Comparison of ENCODE assay signal across 29 cellular contexts in the genomic region with DNA sequence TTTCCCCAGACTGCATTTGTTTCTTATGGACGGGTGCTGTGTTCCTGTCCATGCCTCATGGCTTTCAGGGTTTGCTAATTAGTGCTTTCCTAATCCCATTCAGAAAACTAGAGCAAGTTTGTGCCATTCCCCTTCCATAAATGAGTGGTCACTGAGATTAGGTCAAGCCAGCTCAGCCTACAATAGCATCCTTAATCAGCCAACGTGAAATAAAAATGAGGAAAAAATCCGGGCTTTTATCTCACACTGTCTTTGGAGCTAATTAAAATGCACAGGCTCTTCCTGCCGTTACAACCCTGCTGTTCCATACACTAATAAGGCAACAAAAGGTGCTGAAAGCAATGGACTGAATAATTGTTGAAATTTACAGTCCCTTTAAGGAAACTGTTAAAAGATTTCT.
A peak's percentile ranks its signal among the peaks of the same experiment; 100 is the strongest.
DNase-seq lines count a peak whose midpoint lies in the region; ATAC-seq, FAIRE-seq and TF ChIP-seq lines count a peak whose summit lies in the region.
"Had no signal": no experiment of that assay in that cellular context is flagged by ENCODE, and none has a peak within 500 bp of the region (broad histone marks: within the 10 kb centered on the region; RNA-seq: fewer than 3 reads in every experiment).

No MANE protein-coding gene starts in this region.

- H3K9me3 ChIP-seq in HUES64 (ENCODE audit: insufficient read depth, low read depth, low read length) (no peaks in the 10 kb centered on the region), astrocyte (ENCODE audit: insufficient read depth, low read depth, low read length) (no peaks in the 10 kb centered on the region)
- H3K9me3 ChIP-seq: MG63, ovary, right lobe of liver, SK-N-SH had no signal

- no peaks in the 10 kb centered on the region for H3K36me3 Mint-ChIP-seq in astrocyte (ENCODE audit: low read depth, unreplicated experiment)
- peaks cover 8% of the 10 kb centered on the region for H3K36me3 Mint-ChIP-seq in mesothelial cell of epicardium
- H3K36me3 Mint-ChIP-seq: activated CD8-positive, alpha-beta memory T cell treated with anti-CD3 and anti-CD28 coated beads, Interleukin-2, amount 10 ng/mL, durations not matched to agents 7 days and 5 days; immature natural killer cell; naive thymus-derived CD4-positive, alpha-beta T cell had no signal

- peaks cover 15% of the 10 kb centered on the region for H3K79me2 ChIP-seq in astrocyte (ENCODE audit: insufficient read depth, low read length)

- WGBS in HUES64, result 28% methylated on average over 4 of the region's 4 CpGs

- DNase-seq in DMS 273 treated with DMSO at 0.1 percent for 48 hours (lab: John Stamatoyannopoulos, UW) (peak; percentile 59), astrocyte (ENCODE audit: low read depth) (no peak), mesothelial cell of epicardium (ENCODE audit: low spot score in 2 of 2, unreplicated experiment in 2 of 2) (no peak), hypothalamus (lab: John Stamatoyannopoulos, UW) (no peak)
- DNase-seq: ACHN; activated CD4-positive, alpha-beta T cell treated with anti-CD3 and anti-CD28 coated beads for 48 hours; activated CD8-positive, alpha-beta memory T cell treated with anti-CD3 and anti-CD28 coated beads, Interleukin-2, amount 10 ng/mL, durations not matched to agents 7 days and 5 days; activated naive CD4-positive, alpha-beta T cell treated with anti-CD3 and anti-CD28 coated beads, Interleukin-2, amount 50 U/mL, for 16 hours; caudate nucleus; dermis blood vessel endothelial cell; DMS79 treated with DMSO at 0.1 percent for 48 hours; immature natural killer cell; KBM-7; mesenchymal stem cell; MG63; naive thymus-derived CD4-positive, alpha-beta T cell; NCI-H1436; ovary; right lobe of liver; SK-N-SH; stimulated activated naive CD8-positive, alpha-beta T cell treated with anti-CD3 and anti-CD28 coated beads, Interleukin-15, Interleukin-2, amounts not matched to agents 100 U/mL and 50 U/mL, for 24 hours; T-helper 17 cell had no signal

- FAIRE-seq in astrocyte (lab: Jason Lieb, UNC), result no peak

- H3K4me1 Mint-ChIP-seq in astrocyte (ENCODE audit: low read depth, unreplicated experiment) (peaks cover 46% of the 10 kb centered on the region), mesothelial cell of epicardium (peaks cover 20% of the 10 kb centered on the region)
- H3K4me1 Mint-ChIP-seq: activated CD8-positive, alpha-beta memory T cell treated with anti-CD3 and anti-CD28 coated beads, Interleukin-2, amount 10 ng/mL, durations not matched to agents 7 days and 5 days; immature natural killer cell; naive thymus-derived CD4-positive, alpha-beta T cell; T-helper 17 cell had no signal

- TF ChIP-seq CTCF in astrocyte (IDR thresholded peaks at IDR 0.05; ENCODE audit: insufficient read depth, low read depth, low read length) (no peak), mesothelial cell of epicardium (IDR thresholded peaks at IDR 0.05; ENCODE audit: unreplicated experiment) (no peak)

- no peaks in the 10 kb centered on the region for H3K27me3 Mint-ChIP-seq in astrocyte (ENCODE audit: low read depth, unreplicated experiment)
- no peaks in the 10 kb centered on the region for H3K27me3 Mint-ChIP-seq in mesothelial cell of epicardium (ENCODE audit: low read depth)
- H3K27me3 Mint-ChIP-seq: activated CD8-positive, alpha-beta memory T cell treated with anti-CD3 and anti-CD28 coated beads, Interleukin-2, amount 10 ng/mL, durations not matched to agents 7 days and 5 days; naive thymus-derived CD4-positive, alpha-beta T cell; T-helper 17 cell had no signal

- no peaks in the 10 kb centered on the region for H3K36me3 ChIP-seq in HUES64 (ENCODE audit: insufficient read depth, low read length)
- H3K36me3 ChIP-seq in astrocyte (ENCODE audit: insufficient read depth, low read length), result no peaks in the 10 kb centered on the region
- H3K36me3 ChIP-seq: MG63, ovary, right lobe of liver had no signal

- ATAC-seq in GM19328 (IDR thresholded peaks at IDR 0.05; ENCODE audit: unreplicated experiment) (no peak), HG03280 (IDR thresholded peaks at IDR 0.05; ENCODE audit: unreplicated experiment) (no peak), HG03439 (IDR thresholded peaks at IDR 0.05; ENCODE audit: unreplicated experiment) (no peak)
- ATAC-seq: activated CD8-positive, alpha-beta memory T cell treated with anti-CD3 and anti-CD28 coated beads, Interleukin-2, amount 10 ng/mL, durations not matched to agents 7 days and 5 days; left lobe of liver; naive thymus-derived CD4-positive, alpha-beta T cell; right lobe of liver; stimulated activated naive CD8-positive, alpha-beta T cell treated with anti-CD3 and anti-CD28 coated beads, Interleukin-15, Interleukin-2, amounts not matched to agents 100 U/mL and 50 U/mL, for 24 hours; T-helper 17 cell had no signal

- H3K9ac ChIP-seq in HUES64 (ENCODE audit: low read depth, low read length) (peak overlapping the region; percentile 30), astrocyte (ENCODE audit: low read length) (no peak overlapping the region)
- H3K9ac ChIP-seq: SK-N-SH had no signal

- H3K4me2 ChIP-seq in astrocyte (ENCODE audit: low read length), result peak overlapping the region; percentile 19
- H3K4me2 ChIP-seq: SK-N-SH had no signal

- H3K27ac ChIP-seq in HUES64 (ENCODE audit: low read depth, low read length) (peak overlapping the region; percentile 11), astrocyte (ENCODE audit: low read depth, low read length) (no peak overlapping the region)
- H3K27ac ChIP-seq: ovary, right lobe of liver, RWPE1 had no signal

- H3K27me3 ChIP-seq in HUES64 (ENCODE audit: insufficient read depth, low read length) (no peaks in the 10 kb centered on the region), astrocyte (ENCODE audit: insufficient read depth, low read length) (no peaks in the 10 kb centered on the region)
- H3K27me3 ChIP-seq: MG63, ovary, right lobe of liver had no signal

- no peaks in the 10 kb centered on the region for H4K20me1 ChIP-seq in astrocyte (ENCODE audit: insufficient read depth, low read length)

- H3K4me3 Mint-ChIP-seq in astrocyte (ENCODE audit: unreplicated experiment) (no peak overlapping the region), mesothelial cell of epicardium (no peak overlapping the region)
- H3K4me3 Mint-ChIP-seq: activated CD8-positive, alpha-beta memory T cell treated with anti-CD3 and anti-CD28 coated beads, Interleukin-2, amount 10 ng/mL, durations not matched to agents 7 days and 5 days; activated T-helper 1 cell treated with anti-CD3 and anti-CD28 coated beads, Interleukin-12 subunit alpha, Interleukin-12 subunit beta, Interleukin-2, Interleukin-4 antibody, amounts not matched to agents 30 ng/mL and 10 ng/mL and 1 ng/mL, durations not matched to agents 14 hours and 24 hours and 36 hours; immature natural killer cell; naive thymus-derived CD4-positive, alpha-beta T cell; T-helper 17 cell had no signal

- no peak overlapping the region for H3K27ac Mint-ChIP-seq in astrocyte (ENCODE audit: unreplicated experiment)
- peak overlapping the region; percentile 8 for H3K27ac Mint-ChIP-seq in mesothelial cell of epicardium
- H3K27ac Mint-ChIP-seq: activated CD8-positive, alpha-beta memory T cell treated with anti-CD3 and anti-CD28 coated beads, Interleukin-2, amount 10 ng/mL, durations not matched to agents 7 days and 5 days; activated T-helper 1 cell treated with anti-CD3 and anti-CD28 coated beads, Interleukin-12 subunit alpha, Interleukin-12 subunit beta, Interleukin-2, Interleukin-4 antibody, amounts not matched to agents 30 ng/mL and 10 ng/mL and 1 ng/mL, durations not matched to agents 14 hours and 24 hours and 36 hours; immature natural killer cell; naive thymus-derived CD4-positive, alpha-beta T cell; T-helper 17 cell had no signal

- no peak overlapping the region for H2AFZ ChIP-seq in astrocyte (ENCODE audit: low read depth, low read length)

- no peak overlapping the region for H3K4me3 ChIP-seq in HUES64 (ENCODE audit: low read length)
- H3K4me3 ChIP-seq in astrocyte (ENCODE audit: insufficient read depth, low read depth, low read length), result no peak overlapping the region
- H3K4me3 ChIP-seq: MG63, ovary, right lobe of liver had no signal

- H3K9me3 Mint-ChIP-seq in astrocyte (ENCODE audit: unreplicated experiment) (no peaks in the 10 kb centered on the region), mesothelial cell of epicardium (no peaks in the 10 kb centered on the region)

- H3K4me1 ChIP-seq in HUES64 (ENCODE audit: insufficient read depth, low read length) (peaks cover 83% of the 10 kb centered on the region), astrocyte (ENCODE audit: insufficient read depth, low read length) (peaks cover 20% of the 10 kb centered on the region)
- H3K4me1 ChIP-seq: right lobe of liver had no signal
